ENCODE assay signal across 2 cellular contexts in the genomic region with DNA sequence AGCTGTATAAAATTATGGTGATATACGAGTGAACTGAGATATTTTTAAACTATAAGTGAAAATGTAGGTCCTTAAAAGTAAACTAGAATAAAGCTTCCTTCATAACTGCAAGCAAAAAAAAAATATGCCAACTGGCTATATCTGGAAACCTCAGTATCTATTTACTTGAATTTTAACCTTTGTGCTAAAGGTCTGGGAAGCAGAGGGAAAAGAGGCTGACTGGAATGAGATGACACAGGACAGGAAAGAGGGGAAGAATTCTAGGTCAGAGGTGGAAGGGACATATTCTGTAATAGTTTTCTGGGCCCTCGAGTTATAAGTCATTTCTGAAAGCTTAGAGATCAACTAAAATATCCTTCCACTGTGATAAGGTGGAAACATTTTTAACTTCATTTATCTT.
A peak's percentile ranks its signal among the peaks of the same experiment; 100 is the strongest.
TF ChIP-seq lines count a peak whose summit lies in the region.

No MANE protein-coding gene starts in this region.

TF ChIP-seq in IMR-90, 13 proteins besides CTCF, POLR2A, EP300 and RAD21:
- TF ChIP-seq BHLHE40 (IDR thresholded peaks at IDR 0.05; ENCODE audit: low read depth, low read length) (no peak), MAFK (IDR thresholded peaks at IDR 0.05; ENCODE audit: low read depth, low read length) (no peak), FOS (IDR thresholded peaks at IDR 0.05; ENCODE audit: low read depth, low read length) (no peak), RFX5 (IDR thresholded peaks at IDR 0.05; ENCODE audit: low read depth, low read length) (no peak), SMC3 (IDR thresholded peaks at IDR 0.05; ENCODE audit: low read depth, low read length) (no peak), MXI1 (IDR thresholded peaks at IDR 0.05; ENCODE audit: borderline replicate concordance, low read depth, low read length) (no peak), RCOR1 (IDR thresholded peaks at IDR 0.05; ENCODE audit: insufficient replicate concordance, low read length) (no peak), NFE2L2 (IDR thresholded peaks at IDR 0.05; ENCODE audit: low read depth, low read length) (no peak), CHD1 (IDR thresholded peaks at IDR 0.05; ENCODE audit: low read depth, low read length) (no peak)
- TF ChIP-seq, protein P1, sequence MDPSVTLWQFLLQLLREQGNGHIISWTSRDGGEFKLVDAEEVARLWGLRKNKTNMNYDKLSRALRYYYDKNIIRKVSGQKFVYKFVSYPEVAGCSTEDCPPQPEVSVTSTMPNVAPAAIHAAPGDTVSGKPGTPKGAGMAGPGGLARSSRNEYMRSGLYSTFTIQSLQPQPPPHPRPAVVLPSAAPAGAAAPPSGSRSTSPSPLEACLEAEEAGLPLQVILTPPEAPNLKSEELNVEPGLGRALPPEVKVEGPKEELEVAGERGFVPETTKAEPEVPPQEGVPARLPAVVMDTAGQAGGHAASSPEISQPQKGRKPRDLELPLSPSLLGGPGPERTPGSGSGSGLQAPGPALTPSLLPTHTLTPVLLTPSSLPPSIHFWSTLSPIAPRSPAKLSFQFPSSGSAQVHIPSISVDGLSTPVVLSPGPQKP (IDR thresholded peaks at IDR 0.05; ENCODE audit: borderline replicate concordance, low read depth, low read length) = no peak

TF ChIP-seq in HepG2, 621 proteins besides CTCF, POLR2A, EP300 and RAD21 (continues in another document):
- TF ChIP-seq HNRNPUL1 (IDR thresholded peaks at IDR 0.05; ENCODE audit: low read depth, low read length) (no peak), HDAC2 (CRISPR knock-in tag; IDR thresholded peaks at IDR 0.05) (peak; percentile 55; the same call in 1 of the 2 replicates), GFI1 (CRISPR knock-in tag; IDR thresholded peaks at IDR 0.05; ENCODE audit: borderline replicate concordance) (peak; percentile 98), FOXA3 (CRISPR knock-in tag; IDR thresholded peaks at IDR 0.05) (peak; percentile 69), ZFP41 (CRISPR knock-in tag; IDR thresholded peaks at IDR 0.05; ENCODE audit: borderline replicate concordance) (no peak), HMG20A (CRISPR knock-in tag; IDR thresholded peaks at IDR 0.05; ENCODE audit: borderline replicate concordance) (peak; percentile 70; the same call in 1 of the 2 replicates), ZNF670 (CRISPR knock-in tag; IDR thresholded peaks at IDR 0.05; ENCODE audit: borderline replicate concordance) (0 out of 2 replicates have a peak, but pooled peaks have one; percentile 69), MAFK (conservative IDR thresholded peaks at IDR 0.05 in 1 of 2, IDR thresholded peaks at IDR 0.05 in 1 of 2; ENCODE audit: low read length in 2 of 2) (peak; percentile 54 to 58; a peak in 3 of 4 replicates), HMG20B (CRISPR knock-in tag; conservative IDR thresholded peaks at IDR 0.05) (0 out of 2 replicates have a peak, but pooled peaks have one; percentile 50), ASH2L (IDR thresholded peaks at IDR 0.05; ENCODE audit: insufficient read length, low read depth, low read length) (peak; percentile 36), ZNF496 (CRISPR knock-in tag; IDR thresholded peaks at IDR 0.05; ENCODE audit: insufficient replicate concordance) (no peak), TCF7L2 (IDR thresholded peaks at IDR 0.05; ENCODE audit: low read depth, low read length) (no peak), SP1 (IDR thresholded peaks at IDR 0.05) (no peak), SP1 (CRISPR knock-in tag; IDR thresholded peaks at IDR 0.05) (no peak), ZMYM3 (CRISPR knock-in tag; IDR thresholded peaks at IDR 0.05) (no peak), NCOA5 (CRISPR knock-in tag; IDR thresholded peaks at IDR 0.05) (no peak), CREM (IDR thresholded peaks at IDR 0.05) (peak; percentile 55), CREM (CRISPR knock-in tag; IDR thresholded peaks at IDR 0.05) (no peak), ZNF737 (CRISPR knock-in tag; IDR thresholded peaks at IDR 0.05; ENCODE audit: borderline replicate concordance) (no peak), CHD2 (IDR thresholded peaks at IDR 0.05; ENCODE audit: low read depth, low read length) (no peak), FIP1L1 (IDR thresholded peaks at IDR 0.05; ENCODE audit: borderline replicate concordance, insufficient read depth, low read depth, low read length) (no peak), ARHGAP35 (CRISPR knock-in tag; IDR thresholded peaks at IDR 0.05; ENCODE audit: borderline replicate concordance) (no peak), FOXO1 (CRISPR knock-in tag; IDR thresholded peaks at IDR 0.05) (peak; percentile 29; the same call in 1 of the 2 replicates), DPF2 (CRISPR knock-in tag; IDR thresholded peaks at IDR 0.05; ENCODE audit: borderline replicate concordance, low read depth) (peak; percentile 25; the same call in 1 of the 2 replicates), ZSCAN21 (CRISPR knock-in tag; IDR thresholded peaks at IDR 0.05; ENCODE audit: borderline replicate concordance) (no peak), ZNF652 (CRISPR knock-in tag; IDR thresholded peaks at IDR 0.05; ENCODE audit: borderline replicate concordance, low read depth) (peak; percentile 33; the same call in 1 of the 2 replicates), GATAD2A (CRISPR knock-in tag; IDR thresholded peaks at IDR 0.05) (peak; percentile 71), ZNF317 (CRISPR knock-in tag; IDR thresholded peaks at IDR 0.05) (peak; percentile 53; the same call in 1 of the 2 replicates), SOX5 (CRISPR knock-in tag; IDR thresholded peaks at IDR 0.05; ENCODE audit: borderline replicate concordance) (peak; percentile 51; the same call in 1 of the 2 replicates), ZFAT (CRISPR knock-in tag; conservative IDR thresholded peaks at IDR 0.05) (no peak), RFX1 (IDR thresholded peaks at IDR 0.05) (no peak), NCOR1 (IDR thresholded peaks at IDR 0.05; ENCODE audit: borderline replicate concordance, low read length) (peak; percentile 77; the same call in 1 of the 2 replicates), ZFP1 (CRISPR knock-in tag; IDR thresholded peaks at IDR 0.05) (0 out of 2 replicates have a peak, but pooled peaks have one; percentile 65), KDM6A (CRISPR knock-in tag; IDR thresholded peaks at IDR 0.05; ENCODE audit: low read depth) (peak; percentile 46; the same call in 1 of the 2 replicates), STAT5B (CRISPR knock-in tag; IDR thresholded peaks at IDR 0.05) (no peak), PPARG (CRISPR knock-in tag; conservative IDR thresholded peaks at IDR 0.05) (peak; percentile 99)
- TF ChIP-seq, protein P2, sequence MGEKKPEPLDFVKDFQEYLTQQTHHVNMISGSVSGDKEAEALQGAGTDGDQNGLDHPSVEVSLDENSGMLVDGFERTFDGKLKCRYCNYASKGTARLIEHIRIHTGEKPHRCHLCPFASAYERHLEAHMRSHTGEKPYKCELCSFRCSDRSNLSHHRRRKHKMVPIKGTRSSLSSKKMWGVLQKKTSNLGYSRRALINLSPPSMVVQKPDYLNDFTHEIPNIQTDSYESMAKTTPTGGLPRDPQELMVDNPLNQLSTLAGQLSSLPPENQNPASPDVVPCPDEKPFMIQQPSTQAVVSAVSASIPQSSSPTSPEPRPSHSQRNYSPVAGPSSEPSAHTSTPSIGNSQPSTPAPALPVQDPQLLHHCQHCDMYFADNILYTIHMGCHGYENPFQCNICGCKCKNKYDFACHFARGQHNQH (CRISPR knock-in tag; IDR thresholded peaks at IDR 0.05) = peak; percentile 29; the same call in 1 of the 2 replicates
- TF ChIP-seq, protein P3, sequence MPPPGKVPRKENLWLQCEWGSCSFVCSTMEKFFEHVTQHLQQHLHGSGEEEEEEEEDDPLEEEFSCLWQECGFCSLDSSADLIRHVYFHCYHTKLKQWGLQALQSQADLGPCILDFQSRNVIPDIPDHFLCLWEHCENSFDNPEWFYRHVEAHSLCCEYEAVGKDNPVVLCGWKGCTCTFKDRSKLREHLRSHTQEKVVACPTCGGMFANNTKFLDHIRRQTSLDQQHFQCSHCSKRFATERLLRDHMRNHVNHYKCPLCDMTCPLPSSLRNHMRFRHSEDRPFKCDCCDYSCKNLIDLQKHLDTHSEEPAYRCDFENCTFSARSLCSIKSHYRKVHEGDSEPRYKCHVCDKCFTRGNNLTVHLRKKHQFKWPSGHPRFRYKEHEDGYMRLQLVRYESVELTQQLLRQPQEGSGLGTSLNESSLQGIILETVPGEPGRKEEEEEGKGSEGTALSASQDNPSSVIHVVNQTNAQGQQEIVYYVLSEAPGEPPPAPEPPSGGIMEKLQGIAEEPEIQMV (CRISPR knock-in tag; IDR thresholded peaks at IDR 0.05; ENCODE audit: low read depth) = no peak
- TF ChIP-seq, protein P4, sequence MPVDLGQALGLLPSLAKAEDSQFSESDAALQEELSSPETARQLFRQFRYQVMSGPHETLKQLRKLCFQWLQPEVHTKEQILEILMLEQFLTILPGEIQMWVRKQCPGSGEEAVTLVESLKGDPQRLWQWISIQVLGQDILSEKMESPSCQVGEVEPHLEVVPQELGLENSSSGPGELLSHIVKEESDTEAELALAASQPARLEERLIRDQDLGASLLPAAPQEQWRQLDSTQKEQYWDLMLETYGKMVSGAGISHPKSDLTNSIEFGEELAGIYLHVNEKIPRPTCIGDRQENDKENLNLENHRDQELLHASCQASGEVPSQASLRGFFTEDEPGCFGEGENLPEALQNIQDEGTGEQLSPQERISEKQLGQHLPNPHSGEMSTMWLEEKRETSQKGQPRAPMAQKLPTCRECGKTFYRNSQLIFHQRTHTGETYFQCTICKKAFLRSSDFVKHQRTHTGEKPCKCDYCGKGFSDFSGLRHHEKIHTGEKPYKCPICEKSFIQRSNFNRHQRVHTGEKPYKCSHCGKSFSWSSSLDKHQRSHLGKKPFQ (CRISPR knock-in tag; IDR thresholded peaks at IDR 0.05; ENCODE audit: insufficient replicate concordance) = no peak
- TF ChIP-seq, protein P5, sequence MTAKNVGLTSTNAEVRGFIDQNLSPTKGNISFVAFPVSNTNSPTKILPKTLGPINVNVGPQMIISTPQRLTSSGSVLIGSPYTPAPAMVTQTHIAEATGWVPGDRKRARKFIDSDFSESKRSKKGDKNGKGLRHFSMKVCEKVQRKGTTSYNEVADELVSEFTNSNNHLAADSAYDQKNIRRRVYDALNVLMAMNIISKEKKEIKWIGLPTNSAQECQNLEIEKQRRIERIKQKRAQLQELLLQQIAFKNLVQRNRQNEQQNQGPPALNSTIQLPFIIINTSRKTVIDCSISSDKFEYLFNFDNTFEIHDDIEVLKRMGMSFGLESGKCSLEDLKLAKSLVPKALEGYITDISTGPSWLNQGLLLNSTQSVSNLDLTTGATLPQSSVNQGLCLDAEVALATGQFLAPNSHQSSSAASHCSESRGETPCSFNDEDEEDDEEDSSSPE (CRISPR knock-in tag; IDR thresholded peaks at IDR 0.05) = no peak
- TF ChIP-seq, protein P6, sequence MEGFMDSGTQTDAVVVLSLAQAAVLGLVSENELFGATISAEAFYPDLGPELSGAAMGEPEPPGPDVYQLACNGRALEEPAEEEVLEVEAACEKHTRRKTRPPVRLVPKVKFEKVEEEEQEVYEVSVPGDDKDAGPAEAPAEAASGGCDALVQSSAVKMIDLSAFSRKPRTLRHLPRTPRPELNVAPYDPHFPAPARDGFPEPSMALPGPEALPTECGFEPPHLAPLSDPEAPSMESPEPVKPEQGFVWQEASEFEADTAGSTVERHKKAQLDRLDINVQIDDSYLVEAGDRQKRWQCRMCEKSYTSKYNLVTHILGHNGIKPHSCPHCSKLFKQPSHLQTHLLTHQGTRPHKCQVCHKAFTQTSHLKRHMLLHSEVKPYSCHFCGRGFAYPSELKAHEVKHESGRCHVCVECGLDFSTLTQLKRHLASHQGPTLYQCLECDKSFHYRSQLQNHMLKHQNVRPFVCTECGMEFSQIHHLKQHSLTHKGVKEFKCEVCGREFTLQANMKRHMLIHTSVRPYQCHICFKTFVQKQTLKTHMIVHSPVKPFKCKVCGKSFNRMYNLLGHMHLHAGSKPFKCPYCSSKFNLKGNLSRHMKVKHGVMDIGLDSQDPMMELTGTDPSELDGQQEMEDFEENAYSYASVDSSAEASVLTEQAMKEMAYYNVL (CRISPR knock-in tag; IDR thresholded peaks at IDR 0.05; ENCODE audit: borderline replicate concordance) = peak; percentile 96
- TF ChIP-seq, protein P7, sequence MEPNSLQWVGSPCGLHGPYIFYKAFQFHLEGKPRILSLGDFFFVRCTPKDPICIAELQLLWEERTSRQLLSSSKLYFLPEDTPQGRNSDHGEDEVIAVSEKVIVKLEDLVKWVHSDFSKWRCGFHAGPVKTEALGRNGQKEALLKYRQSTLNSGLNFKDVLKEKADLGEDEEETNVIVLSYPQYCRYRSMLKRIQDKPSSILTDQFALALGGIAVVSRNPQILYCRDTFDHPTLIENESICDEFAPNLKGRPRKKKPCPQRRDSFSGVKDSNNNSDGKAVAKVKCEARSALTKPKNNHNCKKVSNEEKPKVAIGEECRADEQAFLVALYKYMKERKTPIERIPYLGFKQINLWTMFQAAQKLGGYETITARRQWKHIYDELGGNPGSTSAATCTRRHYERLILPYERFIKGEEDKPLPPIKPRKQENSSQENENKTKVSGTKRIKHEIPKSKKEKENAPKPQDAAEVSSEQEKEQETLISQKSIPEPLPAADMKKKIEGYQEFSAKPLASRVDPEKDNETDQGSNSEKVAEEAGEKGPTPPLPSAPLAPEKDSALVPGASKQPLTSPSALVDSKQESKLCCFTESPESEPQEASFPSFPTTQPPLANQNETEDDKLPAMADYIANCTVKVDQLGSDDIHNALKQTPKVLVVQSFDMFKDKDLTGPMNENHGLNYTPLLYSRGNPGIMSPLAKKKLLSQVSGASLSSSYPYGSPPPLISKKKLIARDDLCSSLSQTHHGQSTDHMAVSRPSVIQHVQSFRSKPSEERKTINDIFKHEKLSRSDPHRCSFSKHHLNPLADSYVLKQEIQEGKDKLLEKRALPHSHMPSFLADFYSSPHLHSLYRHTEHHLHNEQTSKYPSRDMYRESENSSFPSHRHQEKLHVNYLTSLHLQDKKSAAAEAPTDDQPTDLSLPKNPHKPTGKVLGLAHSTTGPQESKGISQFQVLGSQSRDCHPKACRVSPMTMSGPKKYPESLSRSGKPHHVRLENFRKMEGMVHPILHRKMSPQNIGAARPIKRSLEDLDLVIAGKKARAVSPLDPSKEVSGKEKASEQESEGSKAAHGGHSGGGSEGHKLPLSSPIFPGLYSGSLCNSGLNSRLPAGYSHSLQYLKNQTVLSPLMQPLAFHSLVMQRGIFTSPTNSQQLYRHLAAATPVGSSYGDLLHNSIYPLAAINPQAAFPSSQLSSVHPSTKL (CRISPR knock-in tag; IDR thresholded peaks at IDR 0.05) = peak; percentile 89
- TF ChIP-seq, protein P8, sequence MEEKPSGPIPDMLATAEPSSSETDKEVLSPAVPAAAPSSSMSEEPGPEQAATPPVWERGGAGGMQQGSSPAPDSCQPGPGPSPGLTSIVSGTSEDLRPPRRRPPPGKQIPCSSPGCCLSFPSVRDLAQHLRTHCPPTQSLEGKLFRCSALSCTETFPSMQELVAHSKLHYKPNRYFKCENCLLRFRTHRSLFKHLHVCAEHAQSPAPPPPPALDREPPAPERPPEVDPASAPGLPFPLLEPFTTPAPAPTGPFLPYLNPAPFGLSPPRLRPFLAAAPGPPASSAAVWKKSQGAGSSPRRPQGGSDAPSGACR (CRISPR knock-in tag; IDR thresholded peaks at IDR 0.05) = no peak
- TF ChIP-seq, protein P9, sequence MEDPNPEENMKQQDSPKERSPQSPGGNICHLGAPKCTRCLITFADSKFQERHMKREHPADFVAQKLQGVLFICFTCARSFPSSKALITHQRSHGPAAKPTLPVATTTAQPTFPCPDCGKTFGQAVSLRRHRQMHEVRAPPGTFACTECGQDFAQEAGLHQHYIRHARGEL (CRISPR knock-in tag; IDR thresholded peaks at IDR 0.05) = no peak
- TF ChIP-seq, protein P10, sequence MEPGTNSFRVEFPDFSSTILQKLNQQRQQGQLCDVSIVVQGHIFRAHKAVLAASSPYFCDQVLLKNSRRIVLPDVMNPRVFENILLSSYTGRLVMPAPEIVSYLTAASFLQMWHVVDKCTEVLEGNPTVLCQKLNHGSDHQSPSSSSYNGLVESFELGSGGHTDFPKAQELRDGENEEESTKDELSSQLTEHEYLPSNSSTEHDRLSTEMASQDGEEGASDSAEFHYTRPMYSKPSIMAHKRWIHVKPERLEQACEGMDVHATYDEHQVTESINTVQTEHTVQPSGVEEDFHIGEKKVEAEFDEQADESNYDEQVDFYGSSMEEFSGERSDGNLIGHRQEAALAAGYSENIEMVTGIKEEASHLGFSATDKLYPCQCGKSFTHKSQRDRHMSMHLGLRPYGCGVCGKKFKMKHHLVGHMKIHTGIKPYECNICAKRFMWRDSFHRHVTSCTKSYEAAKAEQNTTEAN (CRISPR knock-in tag; conservative IDR thresholded peaks at IDR 0.05) = 0 out of 2 replicates have a peak, but pooled peaks have one; percentile 19
